ENCODE assay signal across 1 cellular context in the genomic region with DNA sequence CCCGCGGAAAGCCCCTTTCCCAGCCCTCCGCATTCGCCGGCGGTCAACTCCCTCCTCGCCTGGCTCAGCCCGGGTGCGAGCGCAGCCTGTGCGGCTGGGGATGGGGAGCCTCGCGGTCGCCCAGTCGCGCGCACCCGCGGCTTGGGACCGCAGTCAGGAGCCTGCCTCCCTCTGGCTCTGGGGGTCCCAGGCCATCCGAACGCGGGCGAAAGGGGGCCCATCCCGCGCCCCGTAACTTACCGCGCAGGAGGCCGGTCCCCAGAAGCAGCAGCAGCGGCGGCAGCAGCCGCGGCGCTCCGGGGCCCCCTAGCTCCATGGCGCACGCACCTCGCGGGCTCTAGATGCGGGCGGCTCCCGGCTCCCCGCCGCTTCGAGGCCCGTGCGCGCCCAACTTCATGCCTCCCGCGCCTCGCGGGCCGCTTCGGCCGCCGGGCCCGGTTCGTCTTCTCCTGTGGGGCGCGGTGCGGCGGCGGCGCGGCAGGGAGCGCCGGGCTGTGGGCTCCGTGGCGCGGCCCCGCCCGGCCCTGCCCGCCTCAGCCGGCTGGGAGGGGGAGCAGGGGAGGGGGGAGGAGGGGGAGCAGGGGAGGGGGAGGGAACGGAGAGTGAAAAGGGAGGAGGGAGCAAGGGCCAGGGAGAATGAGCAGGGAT.
TF ChIP-seq lines count a peak whose summit lies in the region.

TSS of gene CHRNA4 (minus strand) at position 500 of the 648 bp plus-strand sequence. CDS start at position 316, 184 bp downstream.

TF ChIP-seq in A549, 52 proteins besides CTCF, POLR2A, EP300 and RAD21 (continued from another document):
- TF ChIP-seq JUN (IDR thresholded peaks at IDR 0.05) = no peak
